In genomic region chr3:184154909-184155643, GRCh38 we compare ENCODE assay signal across 1 cellular context.
TF ChIP-seq lines count a peak whose summit lies in the region.

Gene DVL3 (plus strand): TSS chr3:184155377. CDS start chr3:184155636, 259 bp downstream.

TF ChIP-seq in HepG2, 621 proteins besides CTCF, POLR2A, EP300 and RAD21 (continued from another document and continues in another):
- TF ChIP-seq CSRNP2 (CRISPR knock-in tag; conservative IDR thresholded peaks at IDR 0.05; ENCODE audit: low read depth) (no peak), ZNF362 (CRISPR knock-in tag; IDR thresholded peaks at IDR 0.05; ENCODE audit: borderline replicate concordance) (no peak), ZNF207 (IDR thresholded peaks at IDR 0.05; ENCODE audit: borderline replicate concordance) (no peak), ZBTB10 (CRISPR knock-in tag; IDR thresholded peaks at IDR 0.05; ENCODE audit: borderline replicate concordance) (no peak), ZNF576 (CRISPR knock-in tag; IDR thresholded peaks at IDR 0.05) (no peak), ZNF800 (CRISPR knock-in tag; IDR thresholded peaks at IDR 0.05) (no peak), NR1H2 (CRISPR knock-in tag; IDR thresholded peaks at IDR 0.05; ENCODE audit: borderline replicate concordance, low read depth) (no peak), ZNF275 (CRISPR knock-in tag; IDR thresholded peaks at IDR 0.05; ENCODE audit: borderline replicate concordance) (no peak), DPF2 (CRISPR knock-in tag; IDR thresholded peaks at IDR 0.05; ENCODE audit: borderline replicate concordance, low read depth) (no peak), ZNF569 (CRISPR knock-in tag; IDR thresholded peaks at IDR 0.05; ENCODE audit: borderline replicate concordance) (no peak), NRL (CRISPR knock-in tag; IDR thresholded peaks at IDR 0.05; ENCODE audit: borderline replicate concordance) (no peak), ZNF234 (CRISPR knock-in tag; conservative IDR thresholded peaks at IDR 0.05) (no peak), PHF21A (CRISPR knock-in tag; IDR thresholded peaks at IDR 0.05) (no peak), HBP1 (CRISPR knock-in tag; IDR thresholded peaks at IDR 0.05; ENCODE audit: low read depth) (peak; percentile 69; the same call in 1 of the 2 replicates), SIN3A (IDR thresholded peaks at IDR 0.05; ENCODE audit: borderline replicate concordance, low read depth, low read length) (no peak), HHEX (CRISPR knock-in tag; IDR thresholded peaks at IDR 0.05) (no peak), DBP (CRISPR knock-in tag; IDR thresholded peaks at IDR 0.05; ENCODE audit: not compliant biosample characterization) (no peak), ZNF160 (CRISPR knock-in tag; IDR thresholded peaks at IDR 0.05) (no peak), BATF2 (CRISPR knock-in tag; IDR thresholded peaks at IDR 0.05) (no peak; the same call in 1 of the 2 replicates), ARID4A (CRISPR knock-in tag; IDR thresholded peaks at IDR 0.05; ENCODE audit: borderline replicate concordance) (0 out of 2 replicates have a peak, but pooled peaks have one; percentile 43), GZF1 (CRISPR knock-in tag; IDR thresholded peaks at IDR 0.05) (no peak), MNT (IDR thresholded peaks at IDR 0.05) (no peak), FOXJ3 (CRISPR knock-in tag; IDR thresholded peaks at IDR 0.05; ENCODE audit: borderline replicate concordance) (no peak), SMARCC2 (IDR thresholded peaks at IDR 0.05) (no peak), NR2F2 (IDR thresholded peaks at IDR 0.05; ENCODE audit: borderline replicate concordance, low read depth) (no peak), ZNF878 (CRISPR knock-in tag; IDR thresholded peaks at IDR 0.05) (no peak), ZNF639 (CRISPR knock-in tag; conservative IDR thresholded peaks at IDR 0.05) (no peak), HCFC1 (IDR thresholded peaks at IDR 0.05; ENCODE audit: low read depth, low read length) (no peak), SIN3B (IDR thresholded peaks at IDR 0.05; ENCODE audit: low read length) (no peak)
